In genomic region chr12:8018666-8019581, GRCh38 we compare ENCODE assay signal across 8 cellular contexts. TPM values are rescaled to one million over a fixed set of nuclear protein-coding genes. Genes with fewer than 3 reads are reported as not detected.
DNase-seq lines count a peak whose midpoint lies in the region; ATAC-seq and TF ChIP-seq lines count a peak whose summit lies in the region.

No MANE protein-coding gene starts in this region.

- in situ Hi-C loops in gastrocnemius medialis (cut with MboI; ENCODE audit: low sequenced_read_pairs in 4 of 4) = no loop called here

- intact Hi-C loops in heart left ventricle (cut with DNase I) (no loop called here), gastrocnemius medialis (cut with DNase I; ENCODE audit: low total_unique reads) (no loop called here)

- peaks cover 0 to 49% (median 19%) of the 10 kb centered on the region in 9 donors for H3K27me3 ChIP-seq in heart left ventricle
- peaks cover 9 to 26% (median 21%) of the 10 kb centered on the region in 3 donors for H3K27me3 ChIP-seq in gastrocnemius medialis

- 3 to 8% (median 3%) methylated on average over 26 to 58 of the region's 58 CpGs for WGBS in heart left ventricle, 4 donors

- peaks cover 0 to 13% (median 5%) of the 10 kb centered on the region in 12 donors for H3K4me1 ChIP-seq in heart left ventricle
- peaks cover 3 to 5% of the 10 kb centered on the region in 2 donors for H3K4me1 ChIP-seq in gastrocnemius medialis

- TF ChIP-seq CTCF in HFF-Myc (IDR thresholded peaks at IDR 0.05; ENCODE audit: low read depth, low read length, missing control alignments) (no peak), heart left ventricle (IDR thresholded peaks at IDR 0.05) (no peak), gastrocnemius medialis (IDR thresholded peaks at IDR 0.05 in 4 of 5, conservative IDR thresholded peaks at IDR 0.05 in 1 of 5) (peak in 1 of 5 experiments; percentile 18)

- H3K4me3 ChIP-seq in HFF-Myc (replicated peaks; ENCODE audit: low read depth, low read length) = peak overlapping the region; percentile 36
- H3K4me3 ChIP-seq in heart left ventricle = peak overlapping the region; percentile 17 to 51 (median 44)
- peak overlapping the region; percentile 53 to 66 (median 61) for H3K4me3 ChIP-seq in gastrocnemius medialis

- peak; percentile 46 for DNase-seq in 8988T
- DNase-seq in HFF-Myc (ENCODE audit: extremely low read depth, low read depth) = no peak
- DNase-seq in activated CD8-positive, alpha-beta memory T cell treated with anti-CD3 and anti-CD28 coated beads, Interleukin-2, amount 50 U/mL, for 4 hours = peak; percentile 24
- no peak for DNase-seq in heart left ventricle
- DNase-seq in gastrocnemius medialis = no peak
- no peak for DNase-seq in T-helper 9 cell
- no peak for DNase-seq in HuH-7 (ENCODE audit: low spot score)

- H3K27ac ChIP-seq in heart left ventricle = no peak overlapping the region
- peak overlapping the region in 2 of 4 donors; percentile 43 to 46 for H3K27ac ChIP-seq in gastrocnemius medialis

- H3K36me3 ChIP-seq in heart left ventricle (no peaks in the 10 kb centered on the region), gastrocnemius medialis (no peaks in the 10 kb centered on the region)

- TF ChIP-seq POLR2A in heart left ventricle (IDR thresholded peaks at IDR 0.05) (no peak), gastrocnemius medialis (IDR thresholded peaks at IDR 0.05) (no peak)

- H3K9me3 ChIP-seq in heart left ventricle (no peaks in the 10 kb centered on the region), gastrocnemius medialis (no peaks in the 10 kb centered on the region)

- ATAC-seq in heart left ventricle (peak in 3 of 4 donors; percentile 52 to 63 (median 60)), gastrocnemius medialis (peak; percentile 56 to 68), HG03159 (IDR thresholded peaks at IDR 0.05; ENCODE audit: unreplicated experiment) (no peak)

RNA-seq across cellular contexts. Expression of gene FOXJ2, which starts 13.6 kb away (rescaled TPM):
- total RNA-seq in heart left ventricle (10 to 100 TPM; 22.7 to 34.7 (median 24.9) TPM), gastrocnemius medialis (10 to 100 TPM; 14.3 to 28.0 (median 22.8) TPM)
- polyA plus RNA-seq in heart left ventricle = 10 to 100 TPM in 1 of 2 donors, 1 to 10 TPM in 1; 9.4 to 20.3 TPM

RNA-seq across cellular contexts. Expression of gene C3AR1, which starts 47.2 kb away (rescaled TPM):
- total RNA-seq in heart left ventricle (10 to 100 TPM in 2 of 9 donors, 1 to 10 TPM in 7; 1.8 to 49.3 (median 3.7) TPM), gastrocnemius medialis (1 to 10 TPM in 3 of 4 donors, under 1 TPM in 1; 0.95 to 4.7 (median 2.4) TPM)
- 1 to 10 TPM; 1.4 to 4.1 TPM for polyA plus RNA-seq in heart left ventricle

Comparison
In these comparisons a context has a peak if more than half of its experiments do, and no peak if none do; other contexts are left out.
1. DNase-seq: peak in 8988T (single experiment) and activated CD8-positive, alpha-beta memory T cell treated with anti-CD3 and anti-CD28 coated beads, Interleukin-2, amount 50 U/mL, for 4 hours (single experiment); none in HFF-Myc (single experiment), heart left ventricle (0 of 5), gastrocnemius medialis (0 of 2), T-helper 9 cell (single experiment) and HuH-7 (single experiment).
2. Peak in every context shown above with its lines, with median percentiles within 50 percentile points of each other: H3K4me3 ChIP-seq.